ENCODE assay signal across 9 cellular contexts in the genomic region with DNA sequence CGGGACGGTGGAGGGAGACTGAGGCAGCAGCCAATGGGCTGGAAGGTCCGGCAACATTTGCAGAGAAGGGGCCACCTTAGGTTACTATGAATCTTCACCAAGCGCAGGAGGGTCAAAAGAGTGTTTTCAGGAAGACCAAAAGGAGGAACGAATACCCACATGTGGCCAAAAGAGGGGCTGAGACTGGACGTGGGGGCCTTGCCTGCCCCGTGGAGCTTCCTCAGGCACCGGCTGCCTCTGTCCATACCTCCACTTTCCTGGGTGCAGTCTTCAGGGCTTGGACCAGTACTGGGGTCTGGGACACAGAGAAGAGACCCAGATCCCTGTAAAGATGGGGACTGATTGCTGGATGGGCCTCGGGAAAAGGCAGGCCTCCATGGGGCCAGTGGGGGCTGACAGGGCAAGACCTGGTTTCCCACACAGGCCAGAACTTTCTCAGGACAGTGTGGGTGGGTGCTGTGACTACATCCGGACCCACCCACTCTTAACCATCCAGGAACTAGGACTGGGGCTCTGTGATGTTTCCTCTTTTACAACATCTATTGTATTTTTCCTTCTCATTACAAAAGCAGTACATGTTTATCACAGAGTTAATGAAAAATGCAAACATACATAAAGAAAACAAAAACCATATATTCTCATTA.
A peak's percentile ranks its signal among the peaks of the same experiment; 100 is the strongest.
DNase-seq lines count a peak whose midpoint lies in the region; ATAC-seq, FAIRE-seq and TF ChIP-seq lines count a peak whose summit lies in the region.
"Had no signal": no experiment of that assay in that cellular context is flagged by ENCODE, and none has a peak within 500 bp of the region (broad histone marks: within the 10 kb centered on the region; RNA-seq: fewer than 3 reads in every experiment).

No MANE protein-coding gene starts in this region.

- DNase-seq in stimulated activated naive CD8-positive, alpha-beta T cell treated with anti-CD3 and anti-CD28 coated beads, Interleukin-15, Interleukin-2, amounts not matched to agents 100 U/mL and 50 U/mL, for 24 hours, result no peak
- DNase-seq in K562 (ENCODE audit: extremely low read depth in 1 of 4, low spot score in 3 of 4) (no peak), GM19240 (ENCODE audit: insufficient read length, low spot score) (no peak), iPS-NIHi11 (ENCODE audit: low spot score) (no peak), H4 (ENCODE audit: low spot score) (no peak)
- no peak for DNase-seq in NK-92 treated with Interleukin-12 subunit alpha and Interleukin-12 subunit beta, amount 100 ng/mL, for 24 hours (lab: John Stamatoyannopoulos, UW)
- DNase-seq: Caco-2 had no signal

- TF ChIP-seq POLR2A in K562 (conservative IDR thresholded peaks at IDR 0.05), result no peak

- H3K4me1 Mint-ChIP-seq in stimulated activated naive CD8-positive, alpha-beta T cell treated with anti-CD3 and anti-CD28 coated beads, Interleukin-15, Interleukin-2, amounts not matched to agents 100 ng/mL and 50 ng/mL, for 24 hours (ENCODE audit: low read depth), result peaks cover 9% of the 10 kb centered on the region

- intact Hi-C loops in K562 (cut with micrococcal nuclease), result no loop called here

- no peak for TF ChIP-seq CTCF in K562 (IDR thresholded peaks at IDR 0.05 in 2 of 3, conservative IDR thresholded peaks at IDR 0.05 in 1 of 3; ENCODE audit: insufficient read depth in 2 of 3, low read depth in 1 of 3, low read length in 3 of 3)

- no peaks in the 10 kb centered on the region for H3K36me3 ChIP-seq in K562 (ENCODE audit: control insufficient read depth, insufficient read depth, low read length)
- H3K36me3 ChIP-seq in mucosa of rectum (ENCODE audit: control insufficient read depth in 2 of 2, insufficient read depth in 2 of 2, low read length in 2 of 2), result no peaks in the 10 kb centered on the region

- WGBS in K562 (ENCODE audit: insufficient coverage, low coverage, missing lambda C conversion rate), result 4% methylated on average over 8 of the region's 10 CpGs

- no peak for TF ChIP-seq RAD21 in K562 (CRISPR knock-in tag; conservative IDR thresholded peaks at IDR 0.05 in 1 of 2, IDR thresholded peaks at IDR 0.05 in 1 of 2)

- H3K79me2 ChIP-seq in K562 (ENCODE audit: control insufficient read depth, insufficient read depth, low read length), result no peaks in the 10 kb centered on the region

- POLR2A ChIA-PET in K562 (lab: Yijun Ruan, JAX), result no interaction called here

- H3K36me3 Mint-ChIP-seq in stimulated activated naive CD8-positive, alpha-beta T cell treated with anti-CD3 and anti-CD28 coated beads, Interleukin-15, Interleukin-2, amounts not matched to agents 100 ng/mL and 50 ng/mL, for 24 hours (ENCODE audit: low read depth), result no peaks in the 10 kb centered on the region

- peak overlapping the region; percentile 50 for H3K4me3 Mint-ChIP-seq in stimulated activated naive CD8-positive, alpha-beta T cell treated with anti-CD3 and anti-CD28 coated beads, Interleukin-15, Interleukin-2, amounts not matched to agents 100 ng/mL and 50 ng/mL, for 24 hours

- peaks cover 54% of the 10 kb centered on the region for H3K27me3 Mint-ChIP-seq in stimulated activated naive CD8-positive, alpha-beta T cell treated with anti-CD3 and anti-CD28 coated beads, Interleukin-15, Interleukin-2, amounts not matched to agents 100 ng/mL and 50 ng/mL, for 24 hours

- H3K27me3 ChIP-seq in K562 (ENCODE audit: control insufficient read depth in 2 of 2, insufficient read depth in 2 of 2, low read length in 2 of 2) (peaks cover 14 to 32% of the 10 kb centered on the region in 2 experiments; a peak in 4 of 5 replicates), mucosa of rectum (ENCODE audit: control insufficient read depth in 2 of 2, insufficient read depth in 2 of 2, low read length in 2 of 2) (no peaks in the 10 kb centered on the region)

- H4K20me1 ChIP-seq in K562 (replicated peaks; ENCODE audit: control insufficient read depth, insufficient read depth, low read length), result no peaks in the 10 kb centered on the region

- H3K9ac ChIP-seq in K562 (ENCODE audit: insufficient read depth in 1 of 2, low read depth in 2 of 2, low read length in 2 of 2) (no peak overlapping the region), mucosa of rectum (ENCODE audit: low read depth in 1 of 2, low read length in 2 of 2) (peak overlapping the region in 1 of 2 donors; percentile 78)

- H3K9me3 Mint-ChIP-seq in stimulated activated naive CD8-positive, alpha-beta T cell treated with anti-CD3 and anti-CD28 coated beads, Interleukin-15, Interleukin-2, amounts not matched to agents 100 ng/mL and 50 ng/mL, for 24 hours, result no peaks in the 10 kb centered on the region

- FAIRE-seq in K562 (lab: Jason Lieb, UNC), result no peak

- ATAC-seq in stimulated activated naive CD8-positive, alpha-beta T cell treated with anti-CD3 and anti-CD28 coated beads, Interleukin-15, Interleukin-2, amounts not matched to agents 100 U/mL and 50 U/mL, for 24 hours, result no peak
- no peak for ATAC-seq in K562

- in situ Hi-C loops in K562 (cut with MboI), result loop anchor here (25.0 kb wide), 1 partner anchor 564 kb away; no protein-coding TSS in a partner anchor

- H3K4me3 ChIP-seq in K562, result no peak overlapping the region
- peak overlapping the region; percentile 71 to 74 for H3K4me3 ChIP-seq in mucosa of rectum (ENCODE audit: low read length in 2 of 2)

- H3K27ac ChIP-seq in K562 (ENCODE audit: extremely low read depth, low read depth, low read length), result no peak overlapping the region
- peak overlapping the region in 1 of 2 donors; percentile 67 for H3K27ac ChIP-seq in mucosa of rectum (ENCODE audit: low read depth in 2 of 2, low read length in 2 of 2)

- H3K4me1 ChIP-seq in K562 (replicated peaks in 1 of 2; ENCODE audit: control insufficient read depth in 2 of 2, insufficient read depth in 2 of 2, low read length in 2 of 2) (peaks cover 0 to 12% of the 10 kb centered on the region in 2 experiments; a peak in 2 of 5 replicates), mucosa of rectum (ENCODE audit: control insufficient read depth in 2 of 2, insufficient read depth in 2 of 2, low read length in 2 of 2) (peaks cover 0 to 8% of the 10 kb centered on the region in 2 donors)
- H3K4me1 ChIP-seq: Caco-2 had no signal

- H2AFZ ChIP-seq in K562 (ENCODE audit: low read depth, low read length), result no peak overlapping the region

- H3K4me2 ChIP-seq in K562 (ENCODE audit: insufficient read depth, low read length), result no peak overlapping the region

- no peaks in the 10 kb centered on the region for H3K9me1 ChIP-seq in K562 (ENCODE audit: control insufficient read depth, insufficient read depth, low read length)

- H3K9me3 ChIP-seq in K562 (replicated peaks; ENCODE audit: control insufficient read depth, insufficient read depth, low read depth, low read length) (no peaks in the 10 kb centered on the region), mucosa of rectum (ENCODE audit: control insufficient read depth in 2 of 2, low read length in 2 of 2) (no peaks in the 10 kb centered on the region)
- H3K9me3 ChIP-seq: Caco-2 had no signal

- H3K27ac Mint-ChIP-seq in stimulated activated naive CD8-positive, alpha-beta T cell treated with anti-CD3 and anti-CD28 coated beads, Interleukin-15, Interleukin-2, amounts not matched to agents 100 ng/mL and 50 ng/mL, for 24 hours, result no peak overlapping the region

- TF ChIP-seq EP300 in K562 (IDR thresholded peaks at IDR 0.05; ENCODE audit: low read length), result no peak

- no TSS peak for BruUV-seq in K562 (replicated peaks; lab: Mats Ljungman, UMichigan)

- CTCF ChIA-PET in K562 (lab: Yijun Ruan, JAX; ENCODE audit: low intra/inter-chr PET ratio), result no interaction called here

TF ChIP-seq in K562, 482 proteins besides CTCF, POLR2A, EP300 and RAD21:
- no peak for TF ChIP-seq POLR3G (IDR thresholded peaks at IDR 0.05; ENCODE audit: extremely low read depth, insufficient read length, insufficient replicate concordance)
- TF ChIP-seq PYGO2 (tag; IDR thresholded peaks at IDR 0.05), result no peak
- no peak for TF ChIP-seq SIRT6 (IDR thresholded peaks at IDR 0.05; ENCODE audit: low read depth, low read length)
- no peak for TF ChIP-seq CEBPB (tag; IDR thresholded peaks at IDR 0.05)
- no peak for TF ChIP-seq L3MBTL2 (IDR thresholded peaks at IDR 0.05)
- peak; percentile 34 for TF ChIP-seq EGR1 (conservative IDR thresholded peaks at IDR 0.05)
- no peak for TF ChIP-seq MYBL2 (IDR thresholded peaks at IDR 0.05; ENCODE audit: low read depth)
- TF ChIP-seq MYBL2 (CRISPR knock-in tag; IDR thresholded peaks at IDR 0.05; ENCODE audit: borderline replicate concordance), result no peak
TF ChIP-seq in K562: peak in this region for 1.
